ENCODE assay signal across 20 cellular contexts in genomic region chr11:133784359-133784758, GRCh38.
"Had no signal": no experiment of that assay in that cellular context is flagged by ENCODE, and none has a peak within 500 bp of the region (broad histone marks: within the 10 kb centered on the region; RNA-seq: fewer than 3 reads in every experiment).

No MANE protein-coding gene starts in this region.

- H3K9me3 ChIP-seq: esophagus squamous epithelium, gastrocnemius medialis, heart right ventricle, left lung, lower lobe of right lung, mucosa of descending colon had no signal

- H3K27ac ChIP-seq: coronary artery, dorsolateral prefrontal cortex, esophagus squamous epithelium, gastrocnemius medialis, heart right ventricle, left lung, lower lobe of right lung had no signal

- H3K9me3 Mint-ChIP-seq: mesothelial cell of epicardium had no signal

- H3K36me3 ChIP-seq: esophagus squamous epithelium, gastrocnemius medialis, heart right ventricle, left lung, lower lobe of right lung had no signal

- H3K36me3 Mint-ChIP-seq: mesothelial cell of epicardium had no signal

- DNase-seq: dermis blood vessel endothelial cell; dorsolateral prefrontal cortex; effector CD4-positive, alpha-beta T cell; effector memory CD4-positive, alpha-beta T cell; esophagus squamous epithelium; foreskin fibroblast; foreskin melanocyte; gastrocnemius medialis; glutamatergic neuron; head of caudate nucleus; heart right ventricle; hippocampal formation; left cardiac atrium; left lung; left ventricle myocardium superior; lower lobe of right lung; mesenchymal stem cell; mucosa of descending colon had no signal

- H3K4me1 ChIP-seq: gastrocnemius medialis, left lung had no signal

- H3K27ac Mint-ChIP-seq: mesothelial cell of epicardium had no signal

- H3K4me3 ChIP-seq: coronary artery, dorsolateral prefrontal cortex, esophagus squamous epithelium, gastrocnemius medialis, heart right ventricle, left lung, lower lobe of right lung, mucosa of descending colon had no signal

- H3K4me3 Mint-ChIP-seq: mesothelial cell of epicardium had no signal
